ENCODE assay signal across 23 cellular contexts in the genomic region with DNA sequence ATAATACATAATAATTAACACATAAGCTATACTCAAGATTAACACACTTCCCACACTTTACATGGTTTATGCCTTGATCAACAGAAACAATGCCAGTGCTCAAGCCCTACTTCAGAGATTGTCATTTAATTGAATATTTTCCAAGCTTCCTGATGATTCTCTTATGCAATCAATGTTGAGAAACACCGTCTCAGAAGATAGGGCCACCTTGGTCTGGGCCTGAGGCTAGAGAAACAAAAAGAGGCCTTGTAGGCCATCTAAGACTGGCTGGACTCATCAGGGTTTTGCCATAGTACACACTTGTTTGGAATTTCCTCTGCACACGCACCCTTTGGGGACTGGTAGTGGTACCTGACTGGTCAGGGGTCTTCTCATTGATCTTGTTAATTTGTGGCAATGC. TPM values are rescaled to one million over a fixed set of nuclear protein-coding genes. Genes with fewer than 3 reads are reported as not detected.
"Had no signal": no experiment of that assay in that cellular context is flagged by ENCODE, and none has a peak within 500 bp of the region (broad histone marks: within the 10 kb centered on the region; RNA-seq: fewer than 3 reads in every experiment).

No MANE protein-coding gene starts in this region.

- H3K36me3 ChIP-seq: breast epithelium, pancreas had no signal

- FAIRE-seq: astrocyte, colon, endothelial cell of umbilical vein, pancreas had no signal

- H3K27ac ChIP-seq: dorsolateral prefrontal cortex had no signal

- H3K4me1 ChIP-seq: breast epithelium, testis had no signal

- H3K4me3 ChIP-seq: breast epithelium, dorsolateral prefrontal cortex, pancreas, skin epidermis, testis had no signal

- ATAC-seq: activated naive CD4-positive, alpha-beta T cell treated with anti-CD3 and anti-CD28 coated beads, Interleukin-2, amount 50 U/mL, for 72 hours; activated T-helper 17 cell treated with anti-CD3 and anti-CD28 coated beads, Interleukin-2, amount 50 U/mL, for 72 hours; effector memory CD8-positive, alpha-beta T cell; esophagus mucosa; left lobe of liver; natural killer cell treated with Interleukin-12 subunit alpha and Interleukin-12 subunit beta and Interleukin-15 and Interleukin-18, amount 100 ng/mL, for 72 hours; pancreas; right cardiac atrium; stimulated activated effector memory CD8-positive, alpha-beta T cell treated with anti-CD3 and anti-CD28 coated beads, Interleukin-12 subunit alpha, Interleukin-12 subunit beta, amount 100 ng/mL, for 72 hours; WTC11 had no signal

- H3K9me3 ChIP-seq: breast epithelium, pancreas, testis had no signal

- DNase-seq: activated T-cell treated with anti-CD3 and anti-CD28 coated beads, Interleukin-2, amount 50 U/mL, for 1 hour; dorsolateral prefrontal cortex; effector memory CD8-positive, alpha-beta T cell; pancreas; right cardiac atrium; stimulated activated CD4-positive, alpha-beta T cell treated with anti-CD3 and anti-CD28 coated beads, Interleukin-1b, Interleukin-23, amount 100 ng/mL, for 48 hours; T-helper 9 cell; testis had no signal

- H3K27me3 ChIP-seq: breast epithelium, dorsolateral prefrontal cortex, pancreas, testis had no signal

RNA-seq across cellular contexts. Expression of gene C9orf152, which starts 16.3 kb away (rescaled TPM):
- total RNA-seq: activated naive CD4-positive, alpha-beta T cell treated with anti-CD3 and anti-CD28 coated beads, Interleukin-2, amount 50 U/mL, for 72 hours; activated T-helper 17 cell treated with anti-CD3 and anti-CD28 coated beads, Interleukin-2, amount 50 U/mL, for 72 hours; endothelial cell of umbilical vein; kidney epithelial cell; natural killer cell treated with Interleukin-12 subunit alpha and Interleukin-12 subunit beta and Interleukin-15 and Interleukin-18, amount 100 ng/mL, for 72 hours; pulmonary artery endothelial cell; right cardiac atrium; T-helper 1 cell treated with Interleukin-12 subunit alpha and Interleukin-12 subunit beta and Interleukin-4 antibody, amounts not matched to agents 30 ng/mL and 1 ng/mL, for 36 hours; testis; WTC11 had no signal
- polyA plus RNA-seq: endothelial cell of umbilical vein, right cardiac atrium had no signal
